8 cellular contexts compared by ENCODE assay signal in the genomic region with DNA sequence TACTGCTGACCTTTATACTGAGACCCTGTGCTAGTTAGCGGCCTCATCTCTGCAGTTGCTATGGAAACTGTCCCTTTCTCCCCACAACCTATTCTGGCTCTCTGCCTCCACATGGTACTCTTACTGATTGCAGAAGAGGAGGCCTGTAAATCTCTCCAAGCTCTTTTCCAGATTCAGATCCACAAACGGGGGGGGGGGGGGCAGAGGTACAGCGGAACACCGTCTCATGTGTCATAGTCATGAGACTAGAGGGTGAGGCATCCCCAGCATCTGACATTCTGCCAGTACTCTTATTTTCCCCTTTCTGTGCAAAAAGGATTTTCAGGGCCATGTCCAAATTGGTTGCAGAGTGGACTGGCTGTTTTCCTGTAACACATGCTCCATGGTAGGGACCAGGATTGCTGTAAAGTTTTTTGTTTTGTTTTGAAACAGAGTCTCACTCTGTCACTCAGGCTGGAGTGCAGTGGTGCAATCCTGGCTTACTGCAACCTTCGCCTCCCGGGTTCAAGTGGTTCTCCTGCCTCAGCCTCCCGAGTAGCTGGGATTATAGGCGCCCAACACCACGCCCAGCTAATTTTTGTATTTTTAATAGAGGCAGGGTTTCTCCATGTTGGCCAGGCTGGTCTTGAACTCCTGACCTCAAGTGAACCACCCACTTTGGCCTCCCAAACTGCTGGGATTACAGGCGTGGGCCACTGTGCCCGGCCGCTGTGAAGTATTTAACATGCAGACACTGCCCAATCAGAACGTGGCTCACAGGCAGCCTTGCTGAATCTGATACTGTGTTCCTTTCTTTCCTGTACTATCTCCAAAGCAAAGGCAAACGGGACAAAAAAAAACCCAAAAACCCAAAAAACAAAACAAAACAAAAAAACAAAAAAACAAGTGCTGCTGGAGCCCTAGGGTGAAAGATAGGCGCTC. TPM values are rescaled to one million over a fixed set of nuclear protein-coding genes. Genes with fewer than 3 reads are reported as not detected.
A peak's percentile ranks its signal among the peaks of the same experiment; 100 is the strongest.
DNase-seq lines count a peak whose midpoint lies in the region; FAIRE-seq and TF ChIP-seq lines count a peak whose summit lies in the region.

No MANE protein-coding gene starts in this region.

- no peaks in the 10 kb centered on the region for H3K9me2 ChIP-seq in OCI-LY1 (ENCODE audit: low read depth, low read length)

- H4K91ac ChIP-seq in H1 (replicated peaks; ENCODE audit: insufficient read length, low read length) (no peak overlapping the region), trophoblast cell (ENCODE audit: low read depth, low read length) (no peak overlapping the region)

- no peak overlapping the region for H4K12ac ChIP-seq in trophoblast cell (ENCODE audit: low read depth, low read length)

- H4K20me1 ChIP-seq in OCI-LY1 (ENCODE audit: insufficient read depth, low read length) (no peaks in the 10 kb centered on the region), H1 (replicated peaks in 1 of 2; ENCODE audit: control insufficient read depth in 1 of 2, insufficient read depth in 2 of 2, low read length in 2 of 2) (peaks cover 0 to 2% of the 10 kb centered on the region in 2 experiments)

- POLR2A ChIA-PET in H1 (lab: Charles Lee; ENCODE audit: partially characterized antibody): interaction anchor here (0.5 to 5.0 kb wide), 11 partner anchors 8 to 139 kb away, joined by 3 to 81 read pairs (median 7); a partner anchor contains a TSS

- H3K18ac ChIP-seq in H1 (ENCODE audit: extremely low read depth, low read length) (no peak overlapping the region), trophoblast cell (ENCODE audit: low read length) (no peak overlapping the region)

- H4K5ac ChIP-seq in H1 (ENCODE audit: insufficient read length, low read depth, low read length): no peak overlapping the region

- FAIRE-seq in H1 (lab: Jason Lieb, UNC): no peak

- no peak overlapping the region for H4K8ac ChIP-seq in H1 (ENCODE audit: extremely low read depth, insufficient read depth, low read length)
- H4K8ac ChIP-seq in trophoblast cell (ENCODE audit: low read depth, low read length): no peak overlapping the region

- no peak overlapping the region for H2AFZ ChIP-seq in OCI-LY1 (ENCODE audit: low read length)
- H2AFZ ChIP-seq in H1 (ENCODE audit: low read length): no peak overlapping the region
- H2AFZ ChIP-seq in trophoblast cell (ENCODE audit: insufficient read depth, low read length, poor library complexity): no peak overlapping the region

- no peak overlapping the region for H3K4ac ChIP-seq in H1 (replicated peaks; ENCODE audit: insufficient read length, low read depth, low read length)
- no peak overlapping the region for H3K4ac ChIP-seq in trophoblast cell (ENCODE audit: low read depth, low read length)

- H3F3A ChIP-seq in OCI-LY1 (ENCODE audit: insufficient read depth, low read length): no peaks in the 10 kb centered on the region

- TF ChIP-seq CTCF in OCI-LY1 (IDR thresholded peaks at IDR 0.05; ENCODE audit: low read length) (no peak), H1 (IDR thresholded peaks at IDR 0.05; ENCODE audit: control extremely low read depth in 1 of 3, insufficient read depth in 1 of 3, low read depth in 1 of 3, low read length in 3 of 3) (no peak)

- TF ChIP-seq POLR2A in H1 (IDR thresholded peaks at IDR 0.05; ENCODE audit: control extremely low read depth in 1 of 2, low read depth in 2 of 2, low read length in 2 of 2): no peak

- peaks cover 10% of the 10 kb centered on the region for H3K23me2 ChIP-seq in H1 (ENCODE audit: low read depth, low read length)

- H3K14ac ChIP-seq in H1 (ENCODE audit: insufficient read length): no peak overlapping the region
- no peak overlapping the region for H3K14ac ChIP-seq in trophoblast cell (ENCODE audit: low read length)

- H2BK120ac ChIP-seq in H1 (replicated peaks; ENCODE audit: low read depth, low read length): no peak overlapping the region
- H2BK120ac ChIP-seq in trophoblast cell (ENCODE audit: insufficient read depth, low read length, poor library complexity): no peak overlapping the region

- H3K4me1 ChIP-seq in OCI-LY1 (ENCODE audit: insufficient read depth, low read length, severe bottlenecking): peaks cover 12% of the 10 kb centered on the region
- peaks cover under 1 to 16% (median 6%) of the 10 kb centered on the region in 4 experiments; a peak in 6 of 7 replicates for H3K4me1 ChIP-seq in H1 (replicated peaks in 1 of 4; ENCODE audit: control insufficient read depth in 3 of 4, insufficient read depth in 4 of 4, low read length in 3 of 4)
- peaks cover 2 to 6% of the 10 kb centered on the region in 2 experiments for H3K4me1 ChIP-seq in trophoblast cell (ENCODE audit: control insufficient read depth in 1 of 2, insufficient read depth in 2 of 2, low read length in 2 of 2)

- H3K79me1 ChIP-seq in H1 (ENCODE audit: low read depth, low read length): no peaks in the 10 kb centered on the region
- H3K79me1 ChIP-seq in trophoblast cell (ENCODE audit: low read length): no peaks in the 10 kb centered on the region

- H3K9me3 ChIP-seq in OCI-LY1 (ENCODE audit: low read length) (no peaks in the 10 kb centered on the region), H1 (ENCODE audit: insufficient read depth in 2 of 2, low read depth in 1 of 2, low read length in 1 of 2) (no peaks in the 10 kb centered on the region), trophoblast cell (ENCODE audit: insufficient read depth, low read depth, low read length) (peaks cover 1% of the 10 kb centered on the region)

- H3K9ac ChIP-seq in OCI-LY1 (ENCODE audit: low read length) (peak overlapping the region; percentile 73; the same call in 1 of the 2 replicates), H1 (replicated peaks in 1 of 4; ENCODE audit: extremely low read depth in 1 of 4, low read depth in 3 of 4, low read length in 3 of 4) (0 out of 7 replicates have a peak overlapping the region, but pooled peaks of 1 of the 4 experiments have one; percentile 9), trophoblast cell (ENCODE audit: low read length) (no peak overlapping the region)

- H2AK5ac ChIP-seq in H1 (ENCODE audit: low read depth, low read length) (peak overlapping the region; percentile 29; the same call in 1 of the 2 replicates), trophoblast cell (ENCODE audit: low read length) (no peak overlapping the region)

- H3K27ac ChIP-seq in OCI-LY1 (ENCODE audit: low read depth, low read length, poor library complexity, severe bottlenecking): no peak overlapping the region
- no peak overlapping the region for H3K27ac ChIP-seq in H1 (ENCODE audit: low read depth, low read length)
- no peak overlapping the region for H3K27ac ChIP-seq in trophoblast cell (ENCODE audit: low read depth, low read length)

- H2BK5ac ChIP-seq in H1 (ENCODE audit: low read depth, low read length) (no peak overlapping the region), trophoblast cell (ENCODE audit: low read depth, low read length, poor library complexity) (no peak overlapping the region)

- H3K36me3 ChIP-seq in OCI-LY1 (ENCODE audit: insufficient read depth, low read length) (no peaks in the 10 kb centered on the region; the same call in 1 of the 2 replicates), H1 (ENCODE audit: control insufficient read depth in 2 of 4, insufficient read depth in 4 of 4, low read length in 3 of 4) (no peaks in the 10 kb centered on the region), trophoblast cell (ENCODE audit: control insufficient read depth in 1 of 2, insufficient read depth in 2 of 2, low read length in 2 of 2) (no peaks in the 10 kb centered on the region)

- no peak overlapping the region for H3K56ac ChIP-seq in H1 (replicated peaks; ENCODE audit: insufficient read length, low read depth, low read length)

- H3K4me3 ChIP-seq in OCI-LY1 (ENCODE audit: low read depth, low read length, poor library complexity, severe bottlenecking) (peak overlapping the region; percentile 74), H1 (ENCODE audit: extremely low read depth in 1 of 4, insufficient read depth in 2 of 4, low read depth in 3 of 4, low read length in 4 of 4) (peak overlapping the region; percentile 53 to 79 (median 71); a peak in 5 of 8 replicates), trophoblast cell (ENCODE audit: low read depth, low read length) (no peak overlapping the region)

- H2BK15ac ChIP-seq in H1 (ENCODE audit: low read length): no peak overlapping the region

- no peak for TF ChIP-seq EP300 in H1 (IDR thresholded peaks at IDR 0.05; ENCODE audit: borderline replicate concordance in 1 of 2, low read depth in 2 of 2, low read length in 2 of 2)

- TF ChIP-seq RAD21 in H1 (IDR thresholded peaks at IDR 0.05 in 1 of 2, conservative IDR thresholded peaks at IDR 0.05 in 1 of 2; ENCODE audit: low read depth in 2 of 2, low read length in 2 of 2): no peak

- H2BK12ac ChIP-seq in H1 (ENCODE audit: low read depth, low read length) (no peak overlapping the region), trophoblast cell (ENCODE audit: low read length) (no peak overlapping the region)

- no peaks in the 10 kb centered on the region for H3K79me2 ChIP-seq in OCI-LY1 (ENCODE audit: insufficient read depth, low read length)
- no peaks in the 10 kb centered on the region for H3K79me2 ChIP-seq in H1 (ENCODE audit: control insufficient read depth in 1 of 2, insufficient read depth in 2 of 2, low read length in 2 of 2)
- no peaks in the 10 kb centered on the region for H3K79me2 ChIP-seq in trophoblast cell (ENCODE audit: control insufficient read depth, insufficient read depth, low read length, poor library complexity)

- CTCF ChIA-PET in H1 (lab: Charles Lee; ENCODE audit: partially characterized antibody): interaction anchor here (0.8 to 9.4 kb wide), 5 partner anchors 8 to 267 kb away, joined by 3 to 121 read pairs (median 10); a partner anchor contains a TSS

- H3K4me2 ChIP-seq in OCI-LY1 (ENCODE audit: low read length) (peak overlapping the region; percentile 91), H1 (ENCODE audit: insufficient read depth in 1 of 2, low read depth in 2 of 2, low read length in 2 of 2) (peak overlapping the region; percentile 93), trophoblast cell (ENCODE audit: low read length) (peak overlapping the region; percentile 8)

- DNase-seq in GM03348 (ENCODE audit: low spot score) (peak; percentile 52), H1 (ENCODE audit: low read depth in 1 of 2, low spot score in 2 of 2) (no peak), trophoblast cell (no peak), DMS114 treated with DMSO at 0.1 percent for 48 hours (lab: John Stamatoyannopoulos, UW; ENCODE audit: unreplicated experiment) (no peak), 8988T (no peak), epidermal melanocyte (ENCODE audit: insufficient read length, low spot score) (no peak), NOMO-1 (lab: John Stamatoyannopoulos, UW; ENCODE audit: unreplicated experiment in 2 of 2) (no peak)

- H3K27me3 ChIP-seq in OCI-LY1 (ENCODE audit: insufficient read depth, low read length) (peaks cover 6% of the 10 kb centered on the region; the same call in 1 of the 2 replicates), H1 (replicated peaks in 1 of 4; ENCODE audit: control insufficient read depth in 3 of 4, extremely low read depth in 1 of 4, insufficient read depth in 3 of 4, low read length in 3 of 4) (peaks cover 4 to 16% (median 10%) of the 10 kb centered on the region in 4 experiments), trophoblast cell (ENCODE audit: insufficient read depth, low read length) (no peaks in the 10 kb centered on the region)

- 65% methylated on average over 13 of the region's 15 CpGs; no CpG with 5 or more reads in 1 of the 2 experiments for WGBS in H1 (ENCODE audit: extremely low coverage in 1 of 2, insufficient coverage in 1 of 2, insufficient read length in 1 of 2, insufficient replicate concordance in 2 of 2, low coverage in 1 of 2, low lambda C conversion rate in 2 of 2, missing lambda C conversion rate in 1 of 2), 2 experiments
- WGBS in trophoblast cell (ENCODE audit: extremely low coverage, insufficient coverage, insufficient read length): no CpG with 5 or more reads among the region's 15 CpGs

- H2BK20ac ChIP-seq in H1 (ENCODE audit: low read length): no peak overlapping the region

- H3K23ac ChIP-seq in H1 (ENCODE audit: insufficient read length) (no peak overlapping the region), trophoblast cell (ENCODE audit: low read length) (no peak overlapping the region)

RNA-seq across cellular contexts. Expression of a gene that starts 8.1 kb away (rescaled TPM):
- total RNA-seq in H1 (2021; fragmentation: NEBNext Ultra II Directional; extraction: Animal tissue kit (Norgen Biotek cat#: 25700)): 2.4 and 3.4 TPM in 2 replicates
- 0.57 and 0.80 TPM in 2 replicates for polyA plus RNA-seq in H1 (2011; rRNA removed)
- 0.37 TPM for polyA plus RNA-seq in H1 (2011; cell fraction: cytosol; rRNA removed)
- 1.2 TPM for polyA plus RNA-seq in H1 (2011; cell fraction: nucleus; rRNA removed)
- 2.0 to 2.3 TPM (median 2.2 TPM) in 4 replicates for polyA plus RNA-seq in H1 (2012, experiment 1 of 2)
- polyA plus RNA-seq in H1 (2012, experiment 2 of 2): 0.56 TPM
- polyA plus RNA-seq in H1 (2013, experiment 1 of 2): 0.53 TPM
- polyA plus RNA-seq in H1 (2013, experiment 2 of 2): 0.42 TPM
- 3.9 and 6.0 TPM in 2 replicates for polyA minus RNA-seq in H1 (2011; rRNA and poly(A)+ RNA removed)
- polyA minus RNA-seq in H1 (2011; cell fraction: cytosol; rRNA and poly(A)+ RNA removed): 2.5 TPM
- polyA minus RNA-seq in H1 (2011; cell fraction: nucleus; rRNA and poly(A)+ RNA removed): 2.4 TPM
- polyA plus RNA-seq in trophoblast cell (2013): 4.6 and 5.0 TPM in 2 replicates

RNA-seq across cellular contexts. Expression of a gene that starts 16.3 kb away (rescaled TPM):
- 63.6 and 68.5 TPM in 2 replicates for total RNA-seq in H1 (2021; fragmentation: NEBNext Ultra II Directional; extraction: Animal tissue kit (Norgen Biotek cat#: 25700))
- 24.8 and 34.1 TPM in 2 replicates for polyA plus RNA-seq in H1 (2011; rRNA removed)
- polyA plus RNA-seq in H1 (2011; cell fraction: cytosol; rRNA removed): 49.1 TPM
- polyA plus RNA-seq in H1 (2011; cell fraction: nucleus; rRNA removed): 85.7 TPM
- polyA plus RNA-seq in H1 (2012, experiment 1 of 2): 55.5 to 63.8 TPM (median 58.5 TPM) in 4 replicates
- polyA plus RNA-seq in H1 (2012, experiment 2 of 2): 2.5 TPM
- polyA plus RNA-seq in H1 (2013, experiment 1 of 2): 23.1 TPM
- 20.2 TPM for polyA plus RNA-seq in H1 (2013, experiment 2 of 2)
- 129 and 168 TPM in 2 replicates for polyA minus RNA-seq in H1 (2011; rRNA and poly(A)+ RNA removed)
- polyA minus RNA-seq in H1 (2011; cell fraction: cytosol; rRNA and poly(A)+ RNA removed): 50.2 TPM
- 116 TPM for polyA minus RNA-seq in H1 (2011; cell fraction: nucleus; rRNA and poly(A)+ RNA removed)
- 22.8 TPM in 2 replicates for polyA plus RNA-seq in trophoblast cell (2013)

Comparison
In these comparisons a context has a peak if more than half of its experiments do, and no peak if none do; other contexts are left out.
1. H3K4me2 ChIP-seq: peak in every context shown above with its lines; median percentile 93 in H1; 91 in OCI-LY1; 8 in trophoblast cell.